ENCODE assay signal across 17 cellular contexts in genomic region chr12:80189241-80189640, GRCh38.
A peak's percentile ranks its signal among the peaks of the same experiment; 100 is the strongest.
DNase-seq lines count a peak whose midpoint lies in the region; ATAC-seq and TF ChIP-seq lines count a peak whose summit lies in the region.
"Had no signal": no experiment of that assay in that cellular context is flagged by ENCODE, and none has a peak within 500 bp of the region (broad histone marks: within the 10 kb centered on the region; RNA-seq: fewer than 3 reads in every experiment).

No MANE protein-coding gene starts in this region.

- no peaks in the 10 kb centered on the region for H3K9me3 Mint-ChIP-seq in endodermal cell
- H3K9me3 Mint-ChIP-seq in activated CD4-positive, alpha-beta T cell treated with anti-CD3 and anti-CD28 coated beads for 36 hours (ENCODE audit: low read depth), result no peaks in the 10 kb centered on the region
- H3K9me3 Mint-ChIP-seq: activated T-helper 1 cell treated with anti-CD3 and anti-CD28 coated beads, Interleukin-12 subunit alpha, Interleukin-12 subunit beta, Interleukin-2, Interleukin-4 antibody, amounts not matched to agents 30 ng/mL and 10 ng/mL and 1 ng/mL, durations not matched to agents 14 hours and 24 hours and 36 hours; CD8-positive, alpha-beta memory T cell; naive B cell had no signal

- H3K4me1 ChIP-seq in gastrocnemius medialis (peaks cover 22 to 29% of the 10 kb centered on the region in 2 donors), endodermal cell (ENCODE audit: control insufficient read depth, insufficient read depth, low read length) (no peaks in the 10 kb centered on the region)

- POLR2A ChIA-PET in activated CD4-positive, alpha-beta T cell treated with anti-CD3 and anti-CD28 coated beads for 36 hours (lab: Charles Lee), result no interaction called here

- peak; percentile 34 for DNase-seq in Caki2 (ENCODE audit: low read depth)
- peak; percentile 23 for DNase-seq in OCI-M1 (lab: John Stamatoyannopoulos, UW)
- DNase-seq in fibroblast of gingiva (ENCODE audit: low read depth), result peak; percentile 93
- DNase-seq in gastrocnemius medialis, result no peak
- no peak for DNase-seq in endodermal cell
- DNase-seq in activated CD4-positive, alpha-beta T cell treated with anti-CD3 and anti-CD28 coated beads for 36 hours, result no peak
- DNase-seq in NCI-H187 (lab: John Stamatoyannopoulos, UW), result no peak
- DNase-seq: adrenal gland; CD8-positive, alpha-beta memory T cell; dermis blood vessel endothelial cell; H7; naive B cell; NCI-H2081 treated with DMSO at 0.1 percent for 48 hours; stimulated activated CD4-positive, alpha-beta T cell treated with anti-CD3 and anti-CD28 coated beads, Interleukin-1b, Interleukin-23, amount 100 ng/mL, for 48 hours had no signal

- H3K4me1 Mint-ChIP-seq in endodermal cell, result no peaks in the 10 kb centered on the region
- peaks cover 5% of the 10 kb centered on the region for H3K4me1 Mint-ChIP-seq in activated CD4-positive, alpha-beta T cell treated with anti-CD3 and anti-CD28 coated beads for 36 hours
- H3K4me1 Mint-ChIP-seq: CD8-positive, alpha-beta memory T cell; naive B cell had no signal

- no peaks in the 10 kb centered on the region for H3K27me3 ChIP-seq in gastrocnemius medialis
- no peaks in the 10 kb centered on the region for H3K27me3 ChIP-seq in endodermal cell (ENCODE audit: control insufficient read depth, insufficient read depth, low read length, poor library complexity, severe bottlenecking)
- H3K27me3 ChIP-seq: adrenal gland had no signal

- no peaks in the 10 kb centered on the region for H3K27me3 Mint-ChIP-seq in endodermal cell (ENCODE audit: insufficient read depth)
- peaks cover 1% of the 10 kb centered on the region for H3K27me3 Mint-ChIP-seq in activated CD4-positive, alpha-beta T cell treated with anti-CD3 and anti-CD28 coated beads for 36 hours

- in situ Hi-C loops in Caki2 (cut with HindIII; ENCODE audit: low pct_unique_long_range_greater_than_20kb, low sequenced_read_pairs) (loop anchor here (25.0 kb wide), 1 partner anchor 777 kb away; no protein-coding TSS in a partner anchor), gastrocnemius medialis (cut with MboI; ENCODE audit: low sequenced_read_pairs in 4 of 4) (loop anchor here in 2 of 4 donors (10.0 to 25.0 kb wide), 2 partner anchors 302 to 634 kb away; no protein-coding TSS in a partner anchor)

- TF ChIP-seq CTCF in gastrocnemius medialis (IDR thresholded peaks at IDR 0.05 in 4 of 5, conservative IDR thresholded peaks at IDR 0.05 in 1 of 5), result no peak
- TF ChIP-seq CTCF in endodermal cell (conservative IDR thresholded peaks at IDR 0.05), result no peak

- no peak for ATAC-seq in gastrocnemius medialis
- no peak for ATAC-seq in activated CD4-positive, alpha-beta T cell treated with anti-CD3 and anti-CD28 coated beads for 36 hours
- ATAC-seq in GM19467 (IDR thresholded peaks at IDR 0.05; ENCODE audit: unreplicated experiment), result no peak
- ATAC-seq: left lobe of liver had no signal

- TF ChIP-seq POLR2A in gastrocnemius medialis (IDR thresholded peaks at IDR 0.05), result no peak

- no peaks in the 10 kb centered on the region for H3K36me3 Mint-ChIP-seq in endodermal cell (ENCODE audit: low read depth)
- no peaks in the 10 kb centered on the region for H3K36me3 Mint-ChIP-seq in activated CD4-positive, alpha-beta T cell treated with anti-CD3 and anti-CD28 coated beads for 36 hours (ENCODE audit: low read depth)
- H3K36me3 Mint-ChIP-seq: CD8-positive, alpha-beta memory T cell; naive B cell had no signal

- H3K4me3 Mint-ChIP-seq in endodermal cell, result no peak overlapping the region
- H3K4me3 Mint-ChIP-seq in activated CD4-positive, alpha-beta T cell treated with anti-CD3 and anti-CD28 coated beads for 36 hours, result no peak overlapping the region
- H3K4me3 Mint-ChIP-seq: activated T-helper 1 cell treated with anti-CD3 and anti-CD28 coated beads, Interleukin-12 subunit alpha, Interleukin-12 subunit beta, Interleukin-2, Interleukin-4 antibody, amounts not matched to agents 30 ng/mL and 10 ng/mL and 1 ng/mL, durations not matched to agents 14 hours and 24 hours and 36 hours; CD8-positive, alpha-beta memory T cell had no signal

- no peak overlapping the region for H3K27ac Mint-ChIP-seq in endodermal cell
- H3K27ac Mint-ChIP-seq in activated CD4-positive, alpha-beta T cell treated with anti-CD3 and anti-CD28 coated beads for 36 hours, result no peak overlapping the region
- H3K27ac Mint-ChIP-seq: activated T-helper 1 cell treated with anti-CD3 and anti-CD28 coated beads, Interleukin-12 subunit alpha, Interleukin-12 subunit beta, Interleukin-2, Interleukin-4 antibody, amounts not matched to agents 30 ng/mL and 10 ng/mL and 1 ng/mL, durations not matched to agents 14 hours and 24 hours and 36 hours; CD8-positive, alpha-beta memory T cell; naive B cell had no signal

- H3K9ac ChIP-seq in endodermal cell (ENCODE audit: extremely low read depth, low read length, poor library complexity, severe bottlenecking), result no peak overlapping the region

- intact Hi-C loops in gastrocnemius medialis (cut with DNase I; ENCODE audit: low total_unique reads), result loop anchor here (5.0 kb wide), 1 partner anchor 642 kb away; no protein-coding TSS in a partner anchor
- intact Hi-C loops in activated CD4-positive, alpha-beta T cell treated with anti-CD3 and anti-CD28 coated beads for 36 hours (cut with DNase I, micrococcal nuclease), result loop anchor here in 1 of 2 experiments (5.0 to 10.0 kb wide), 2 partner anchors 137 to 454 kb away; no protein-coding TSS in a partner anchor

- H3K4me3 ChIP-seq in gastrocnemius medialis (no peak overlapping the region), endodermal cell (ENCODE audit: low read length) (no peak overlapping the region)
- H3K4me3 ChIP-seq: adrenal gland had no signal

- no peaks in the 10 kb centered on the region for H3K36me3 ChIP-seq in gastrocnemius medialis
- H3K36me3 ChIP-seq in endodermal cell (ENCODE audit: control insufficient read depth, insufficient read depth, low read length), result no peaks in the 10 kb centered on the region
- H3K36me3 ChIP-seq: adrenal gland had no signal

- CTCF ChIA-PET in activated CD4-positive, alpha-beta T cell treated with anti-CD3 and anti-CD28 coated beads for 36 hours (lab: Charles Lee), result interaction anchor here (0.7 kb wide), 1 partner anchor 56 kb away, joined by 3 read pairs; no protein-coding TSS in a partner anchor

- H3K27ac ChIP-seq in gastrocnemius medialis (peak overlapping the region in 3 of 4 donors; percentile 80 to 84 (median 84)), endodermal cell (ENCODE audit: low read depth, low read length) (no peak overlapping the region)

- no peaks in the 10 kb centered on the region for H3K9me3 ChIP-seq in gastrocnemius medialis
- no peaks in the 10 kb centered on the region for H3K9me3 ChIP-seq in endodermal cell (ENCODE audit: control insufficient read depth, low read length)
- H3K9me3 ChIP-seq: adrenal gland had no signal

Comparison
In these comparisons a context has a peak if more than half of its experiments do, and no peak if none do; other contexts are left out.
1. DNase-seq: peak in Caki2 (single experiment), OCI-M1 (single experiment) and fibroblast of gingiva (single experiment); none in gastrocnemius medialis (0 of 2), endodermal cell (single experiment), activated CD4-positive, alpha-beta T cell treated with anti-CD3 and anti-CD28 coated beads for 36 hours (single experiment) and NCI-H187 (0 of 2).